In genomic region chr21:41659791-41660560, GRCh38 we compare ENCODE assay signal across 15 cellular contexts.
DNase-seq lines count a peak whose midpoint lies in the region; ATAC-seq, FAIRE-seq and TF ChIP-seq lines count a peak whose summit lies in the region.
"Had no signal": no experiment of that assay in that cellular context is flagged by ENCODE, and none has a peak within 500 bp of the region (broad histone marks: within the 10 kb centered on the region; RNA-seq: fewer than 3 reads in every experiment).

No MANE protein-coding gene starts in this region.

- H4K91ac ChIP-seq in H1 (replicated peaks; ENCODE audit: insufficient read length, low read length): no peak overlapping the region

- H2AFZ ChIP-seq in H1 (ENCODE audit: low read length): no peak overlapping the region
- no peak overlapping the region for H2AFZ ChIP-seq in osteoblast (ENCODE audit: low read length)

- H3K4ac ChIP-seq in H1 (replicated peaks; ENCODE audit: insufficient read length, low read depth, low read length): no peak overlapping the region

- peak overlapping the region; percentile 61; the same call in 1 of the 2 replicates for H2BK20ac ChIP-seq in H1 (ENCODE audit: low read length)

- no peaks in the 10 kb centered on the region for H3K9me3 ChIP-seq in H1 (ENCODE audit: insufficient read depth in 2 of 2, low read depth in 1 of 2, low read length in 1 of 2)
- no peaks in the 10 kb centered on the region for H3K9me3 ChIP-seq in osteoblast (ENCODE audit: low read depth, low read length)
- H3K9me3 ChIP-seq: HAP-1 had no signal

- H3K4me3 ChIP-seq in H1 (ENCODE audit: extremely low read depth in 1 of 4, insufficient read depth in 2 of 4, low read depth in 3 of 4, low read length in 4 of 4) (no peak overlapping the region), osteoblast (ENCODE audit: insufficient read depth, low read length) (no peak overlapping the region)
- H3K4me3 ChIP-seq: HAP-1 had no signal

- TF ChIP-seq RAD21 in H1 (IDR thresholded peaks at IDR 0.05 in 1 of 2, conservative IDR thresholded peaks at IDR 0.05 in 1 of 2; ENCODE audit: low read depth in 2 of 2, low read length in 2 of 2): no peak; a peak in 1 of 4 replicates

- no peak overlapping the region for H3K56ac ChIP-seq in H1 (replicated peaks; ENCODE audit: insufficient read length, low read depth, low read length)

- CTCF ChIA-PET in H1 (lab: Charles Lee; ENCODE audit: partially characterized antibody): interaction anchor here (0.7 to 1.2 kb wide), 3 partner anchors 9 to 112 kb away, joined by 3 read pairs; no protein-coding TSS in a partner anchor

- WGBS in H1 (ENCODE audit: extremely low coverage in 1 of 2, insufficient coverage in 1 of 2, insufficient read length in 1 of 2, insufficient replicate concordance in 2 of 2, low coverage in 1 of 2, low lambda C conversion rate in 2 of 2, missing lambda C conversion rate in 1 of 2), 2 experiments: 93% methylated on average over 12 of the region's 16 CpGs; no CpG with 5 or more reads in 1 of the 2 experiments

- no peak overlapping the region for H2AK5ac ChIP-seq in H1 (ENCODE audit: low read depth, low read length)

- H3K27ac ChIP-seq in H1 (ENCODE audit: low read depth, low read length) (no peak overlapping the region), osteoblast (ENCODE audit: low read depth, low read length) (peak overlapping the region; percentile 4)

- TF ChIP-seq CTCF in H1 (IDR thresholded peaks at IDR 0.05; ENCODE audit: control extremely low read depth in 1 of 3, insufficient read depth in 1 of 3, low read depth in 1 of 3, low read length in 3 of 3) (peak in 2 of 3 experiments; percentile 26; a peak in 2 of 4 replicates), osteoblast (IDR thresholded peaks at IDR 0.05; ENCODE audit: extremely low read depth, low read depth, low read length) (peak; percentile 47)

- no peak overlapping the region for H3K23ac ChIP-seq in H1 (ENCODE audit: insufficient read length)

- H3K18ac ChIP-seq in H1 (ENCODE audit: extremely low read depth, low read length): no peak overlapping the region

- H2BK5ac ChIP-seq in H1 (ENCODE audit: low read depth, low read length): no peak overlapping the region; the same call in 1 of the 2 replicates

- TF ChIP-seq EP300 in H1 (IDR thresholded peaks at IDR 0.05; ENCODE audit: borderline replicate concordance in 1 of 2, low read depth in 2 of 2, low read length in 2 of 2): no peak

- H2BK120ac ChIP-seq in H1 (replicated peaks; ENCODE audit: low read depth, low read length): no peak overlapping the region

- POLR2A ChIA-PET in H1 (lab: Charles Lee; ENCODE audit: partially characterized antibody): interaction anchor here (0.8 kb wide), 1 partner anchor 118 kb away, joined by 3 read pairs; no protein-coding TSS in a partner anchor

- no peak overlapping the region for H4K8ac ChIP-seq in H1 (ENCODE audit: extremely low read depth, insufficient read depth, low read length)

- no peak for FAIRE-seq in H1 (lab: Jason Lieb, UNC)
- FAIRE-seq: urothelium cell line had no signal

- H4K20me1 ChIP-seq in H1 (replicated peaks in 1 of 2; ENCODE audit: control insufficient read depth in 1 of 2, insufficient read depth in 2 of 2, low read length in 2 of 2) (no peaks in the 10 kb centered on the region), osteoblast (ENCODE audit: insufficient read depth, low read length) (no peaks in the 10 kb centered on the region)

- H3K79me1 ChIP-seq in H1 (ENCODE audit: low read depth, low read length): no peaks in the 10 kb centered on the region

- no peak overlapping the region for H3K14ac ChIP-seq in H1 (ENCODE audit: insufficient read length)

- no peaks in the 10 kb centered on the region for H3K23me2 ChIP-seq in H1 (ENCODE audit: low read depth, low read length)

- H2BK12ac ChIP-seq in H1 (ENCODE audit: low read depth, low read length): peak overlapping the region; percentile 75; the same call in 1 of the 2 replicates

- H4K5ac ChIP-seq in H1 (ENCODE audit: insufficient read length, low read depth, low read length): no peak overlapping the region

- no peak for TF ChIP-seq POLR2A in H1 (IDR thresholded peaks at IDR 0.05; ENCODE audit: control extremely low read depth in 1 of 2, low read depth in 2 of 2, low read length in 2 of 2)

- ATAC-seq in GM18861 (IDR thresholded peaks at IDR 0.05; ENCODE audit: unreplicated experiment): no peak
- ATAC-seq: activated naive CD4-positive, alpha-beta T cell treated with anti-CD3 and anti-CD28 coated beads, Interleukin-2, amount 50 U/mL, for 72 hours had no signal

- H3K27me3 ChIP-seq in H1 (replicated peaks in 1 of 4; ENCODE audit: control insufficient read depth in 3 of 4, extremely low read depth in 1 of 4, insufficient read depth in 3 of 4, low read length in 3 of 4) (no peaks in the 10 kb centered on the region; a peak in 1 of 7 replicates), osteoblast (ENCODE audit: insufficient read depth, low read length) (no peaks in the 10 kb centered on the region)

- H3K36me3 ChIP-seq in H1 (ENCODE audit: control insufficient read depth in 2 of 4, insufficient read depth in 4 of 4, low read length in 3 of 4): no peaks in the 10 kb centered on the region
- no peaks in the 10 kb centered on the region for H3K36me3 ChIP-seq in osteoblast (ENCODE audit: insufficient read depth, low read length)
- H3K36me3 ChIP-seq: HAP-1 had no signal

- H3K4me1 ChIP-seq in H1 (replicated peaks in 1 of 4; ENCODE audit: control insufficient read depth in 3 of 4, insufficient read depth in 4 of 4, low read length in 3 of 4) (peaks cover 2 to 10% (median 6%) of the 10 kb centered on the region in 4 experiments), osteoblast (ENCODE audit: insufficient read depth, low read length) (peaks cover 21% of the 10 kb centered on the region)
- H3K4me1 ChIP-seq: HAP-1 had no signal

- H2BK15ac ChIP-seq in H1 (ENCODE audit: low read length): no peak overlapping the region

- H3K4me2 ChIP-seq in H1 (ENCODE audit: insufficient read depth in 1 of 2, low read depth in 2 of 2, low read length in 2 of 2) (no peak overlapping the region), osteoblast (ENCODE audit: insufficient read depth, low read length) (no peak overlapping the region)

- peak; percentile 47 for DNase-seq in COLO829 (ENCODE audit: low spot score)
- DNase-seq in NCI-H226: peak; percentile 72
- DNase-seq in H1 (ENCODE audit: low read depth in 1 of 2, low spot score in 2 of 2): no peak
- DNase-seq in osteoblast (ENCODE audit: insufficient read length, low spot score, missing footprints): peak; percentile 82
- no peak for DNase-seq in NAMALWA (ENCODE audit: low spot score)
- DNase-seq in cerebellum (ENCODE audit: low spot score): no peak
- DNase-seq in MV-4-11 (lab: John Stamatoyannopoulos, UW): no peak
- DNase-seq: activated CD4-positive, alpha-beta memory T cell treated with anti-CD3 and anti-CD28 coated beads, Interleukin-2, amount 10 ng/mL, durations not matched to agents 7 days and 5 days; C1 segment of cervical spinal cord; effector CD8-positive, alpha-beta T cell; Karpas-422 had no signal

- H3K79me2 ChIP-seq in H1 (ENCODE audit: control insufficient read depth in 1 of 2, insufficient read depth in 2 of 2, low read length in 2 of 2): no peaks in the 10 kb centered on the region
- no peaks in the 10 kb centered on the region for H3K79me2 ChIP-seq in osteoblast (ENCODE audit: insufficient read depth, low read length)

- H3K9ac ChIP-seq in H1 (replicated peaks in 1 of 4; ENCODE audit: extremely low read depth in 1 of 4, low read depth in 3 of 4, low read length in 3 of 4): no peak overlapping the region

TF ChIP-seq in H1, 55 proteins besides CTCF, POLR2A, EP300 and RAD21:
- TF ChIP-seq NRF1 (IDR thresholded peaks at IDR 0.05; ENCODE audit: low read depth, low read length) (no peak), GABPA (IDR thresholded peaks at IDR 0.05; ENCODE audit: borderline replicate concordance, insufficient read depth, low read length) (no peak), EZH2 (IDR thresholded peaks at IDR 0.05; ENCODE audit: low read depth, low read length, severe bottlenecking) (no peak), SIX5 (IDR thresholded peaks at IDR 0.05; ENCODE audit: low read depth, low read length) (no peak), TAF7 (optimal IDR thresholded peaks at IDR 0.05; ENCODE audit: borderline replicate concordance, low read depth, low read length) (no peak), NANOG (IDR thresholded peaks at IDR 0.05; ENCODE audit: insufficient read depth, low read depth, low read length, poor library complexity, severe bottlenecking) (no peak), SUZ12 (IDR thresholded peaks at IDR 0.05; ENCODE audit: low read length) (no peak)

Comparison
In these comparisons a context has a peak if more than half of its experiments do, and no peak if none do; other contexts are left out.
1. DNase-seq: peak in COLO829 (single experiment), NCI-H226 (single experiment) and osteoblast (single experiment); none in H1 (0 of 2), NAMALWA (single experiment), cerebellum (single experiment) and MV-4-11 (single experiment).